ENCODE assay signal across 10 cellular contexts in the genomic region with DNA sequence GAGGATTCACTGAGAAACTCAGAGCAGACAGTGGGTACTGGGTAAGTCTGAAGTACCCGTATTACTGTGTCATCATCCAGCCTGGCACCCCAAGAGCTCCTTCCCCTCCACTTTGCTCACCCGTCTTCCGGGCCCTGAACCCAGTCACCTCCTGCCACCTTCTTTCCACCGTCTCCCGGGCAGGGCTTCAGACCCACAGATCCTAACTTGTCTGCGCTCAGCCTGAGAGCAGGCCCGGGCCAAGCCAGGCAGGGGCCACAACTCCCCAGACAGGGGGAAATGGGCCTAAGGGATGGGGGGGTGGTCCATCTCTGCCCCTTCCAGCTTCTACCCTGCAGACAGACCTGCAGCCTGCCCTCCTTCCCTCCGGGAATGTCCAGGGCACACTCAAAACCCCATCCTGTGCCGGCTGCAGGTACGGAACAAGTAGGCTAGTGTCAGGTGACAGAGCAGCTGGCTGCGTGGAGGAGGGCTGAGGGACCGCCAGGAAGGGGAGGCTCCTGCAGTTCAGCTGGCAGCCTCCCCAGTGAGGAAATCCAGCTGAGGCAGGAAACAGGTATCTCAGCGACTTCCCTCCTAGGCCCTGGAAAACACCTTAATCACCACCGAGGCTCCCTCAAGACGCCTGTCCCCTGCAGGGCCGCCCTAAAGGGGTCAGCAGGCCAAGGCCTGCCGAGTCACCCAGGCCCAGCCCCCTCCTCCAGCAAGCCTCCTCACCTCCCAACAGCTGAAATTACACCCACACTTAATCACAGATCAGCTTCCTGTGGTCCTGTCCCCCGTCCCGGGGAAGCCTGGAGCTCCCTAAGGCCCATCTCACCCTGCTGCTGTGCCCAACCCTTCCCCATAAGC. TPM values are rescaled to one million over a fixed set of nuclear protein-coding genes. Genes with fewer than 3 reads are reported as not detected.
A peak's percentile ranks its signal among the peaks of the same experiment; 100 is the strongest.
DNase-seq lines count a peak whose midpoint lies in the region; ATAC-seq and TF ChIP-seq lines count a peak whose summit lies in the region.
"Had no signal": no experiment of that assay in that cellular context is flagged by ENCODE, and none has a peak within 500 bp of the region (broad histone marks: within the 10 kb centered on the region; RNA-seq: fewer than 3 reads in every experiment).

No MANE protein-coding gene starts in this region.

- no TSS peak for BruUV-seq in MCF 10A (replicated peaks; lab: Mats Ljungman, UMichigan)

- no peak for TF ChIP-seq POLR2A in lower leg skin (IDR thresholded peaks at IDR 0.05)
- peak in 1 of 2 donors; percentile 33 for TF ChIP-seq POLR2A in uterus (IDR thresholded peaks at IDR 0.05)

- no peaks in the 10 kb centered on the region for H3K36me3 Mint-ChIP-seq in activated naive CD8-positive, alpha-beta T cell
- no peaks in the 10 kb centered on the region for H3K36me3 Mint-ChIP-seq in activated naive CD8-positive, alpha-beta T cell treated with anti-CD3 and anti-CD28 coated beads, Interleukin-2, amount 50 U/mL, for 24 hours (ENCODE audit: low read depth)
- H3K36me3 Mint-ChIP-seq in MCF 10A (ENCODE audit: insufficient read depth, unreplicated experiment): peaks cover 7% of the 10 kb centered on the region

- intact Hi-C loops in MCF 10A (cut with micrococcal nuclease): no loop called here
- intact Hi-C loops in lower leg skin (cut with DNase I; ENCODE audit: low total_unique reads): no loop called here
- intact Hi-C loops in uterus (cut with DNase I; ENCODE audit: low total_unique reads): no loop called here

- no peaks in the 10 kb centered on the region for H3K36me3 ChIP-seq in uterus

- no peaks in the 10 kb centered on the region for H3K9me3 Mint-ChIP-seq in activated naive CD8-positive, alpha-beta T cell (ENCODE audit: low read depth)
- H3K9me3 Mint-ChIP-seq in activated naive CD8-positive, alpha-beta T cell treated with anti-CD3 and anti-CD28 coated beads, Interleukin-2, amount 50 U/mL, for 24 hours: no peaks in the 10 kb centered on the region
- no peaks in the 10 kb centered on the region for H3K9me3 Mint-ChIP-seq in MCF 10A (ENCODE audit: unreplicated experiment)

- POLR2A ChIA-PET in MCF 10A (lab: Yijun Ruan, JAX): interaction anchor here (0.7 to 12.7 kb wide), 7 partner anchors 9 to 151 kb away, joined by 3 to 219 read pairs (median 5); a partner anchor contains a TSS

- WGBS in lower leg skin, 2 donors: 30 to 36% methylated on average over 19 of the region's 19 CpGs

- H3K4me1 Mint-ChIP-seq in activated naive CD8-positive, alpha-beta T cell (ENCODE audit: low read depth): peaks cover 22% of the 10 kb centered on the region
- H3K4me1 Mint-ChIP-seq in activated naive CD8-positive, alpha-beta T cell treated with anti-CD3 and anti-CD28 coated beads, Interleukin-2, amount 50 U/mL, for 24 hours: peaks cover 22% of the 10 kb centered on the region
- H3K4me1 Mint-ChIP-seq in MCF 10A (ENCODE audit: insufficient read depth, unreplicated experiment): peaks cover 61% of the 10 kb centered on the region

- peak overlapping the region; percentile 6 for H3K4me3 Mint-ChIP-seq in activated naive CD8-positive, alpha-beta T cell
- no peak overlapping the region for H3K4me3 Mint-ChIP-seq in activated naive CD8-positive, alpha-beta T cell treated with anti-CD3 and anti-CD28 coated beads, Interleukin-2, amount 50 U/mL, for 24 hours
- H3K4me3 Mint-ChIP-seq in MCF 10A (ENCODE audit: unreplicated experiment): peak overlapping the region; percentile 54

- ATAC-seq in activated naive CD8-positive, alpha-beta T cell treated with anti-CD3 and anti-CD28 coated beads, Interleukin-2, amount 50 U/mL, for 24 hours: no peak
- no peak for ATAC-seq in HG02884 (IDR thresholded peaks at IDR 0.05; ENCODE audit: unreplicated experiment)

- peaks cover 11 to 35% of the 10 kb centered on the region in 2 donors for H3K4me1 ChIP-seq in uterus

- CTCF ChIA-PET in MCF 10A (lab: Yijun Ruan, JAX): interaction anchor here (0.6 to 1.1 kb wide), 3 partner anchors 16 to 24 kb away, joined by 3 to 6 read pairs (median 3); no protein-coding TSS in a partner anchor

- TF ChIP-seq CTCF in MCF 10A (IDR thresholded peaks at IDR 0.05; ENCODE audit: unreplicated experiment) (no peak), lower leg skin (IDR thresholded peaks at IDR 0.05) (no peak), uterus (IDR thresholded peaks at IDR 0.05) (no peak)

- no peaks in the 10 kb centered on the region for H3K27me3 Mint-ChIP-seq in activated naive CD8-positive, alpha-beta T cell
- H3K27me3 Mint-ChIP-seq in activated naive CD8-positive, alpha-beta T cell treated with anti-CD3 and anti-CD28 coated beads, Interleukin-2, amount 50 U/mL, for 24 hours: peaks cover 15% of the 10 kb centered on the region
- no peaks in the 10 kb centered on the region for H3K27me3 Mint-ChIP-seq in MCF 10A (ENCODE audit: insufficient read depth, unreplicated experiment)

- H3K9me3 ChIP-seq in uterus: no peaks in the 10 kb centered on the region

- no peaks in the 10 kb centered on the region for H3K27me3 ChIP-seq in uterus

- no peak overlapping the region for H3K27ac Mint-ChIP-seq in activated naive CD8-positive, alpha-beta T cell
- no peak overlapping the region for H3K27ac Mint-ChIP-seq in activated naive CD8-positive, alpha-beta T cell treated with anti-CD3 and anti-CD28 coated beads, Interleukin-2, amount 50 U/mL, for 24 hours
- H3K27ac Mint-ChIP-seq in MCF 10A (ENCODE audit: low read depth, unreplicated experiment): peak overlapping the region; percentile 90

- DNase-seq in activated naive CD8-positive, alpha-beta T cell treated with anti-CD3 and anti-CD28 coated beads, Interleukin-2, amount 50 U/mL, for 24 hours: no peak
- DNase-seq in MCF 10A (ENCODE audit: unreplicated experiment) (peak; percentile 63), lower leg skin (ENCODE audit: low spot score in 2 of 2) (peak; percentile 79 to 94), uterus (peak; percentile 75 to 87), AG08395 (ENCODE audit: low spot score) (no peak), T-helper 1 cell (no peak)
- DNase-seq: anterior cingulate cortex had no signal

- H3K4me3 ChIP-seq in lower leg skin (ENCODE audit: low read depth, poor library complexity, severe bottlenecking): no peak overlapping the region
- H3K4me3 ChIP-seq in uterus: peak overlapping the region; percentile 53 to 85

- H3K27ac ChIP-seq in uterus: peak overlapping the region; percentile 93
- H3K27ac ChIP-seq: KMS-11 had no signal

RNA-seq across cellular contexts. Expression of a gene that starts 3.5 kb away (rescaled TPM):
- total RNA-seq in MCF 10A (2022) (51.2 and 58.9 TPM in 2 replicates), lower leg skin (100 to 1,000 TPM in 2 of 4 donors, 10 to 100 TPM in 2; 67.9 to 171 (median 99.6) TPM), uterus (100 to 1,000 TPM in 3 of 4 donors, 10 to 100 TPM in 1; 96.8 to 677 (median 290) TPM)

RNA-seq across cellular contexts. Expression of a gene that starts 43.2 kb away (rescaled TPM):
- total RNA-seq in MCF 10A (2022): not detected in 2 replicates
- total RNA-seq in lower leg skin: not detected
- total RNA-seq in uterus: under 1 TPM in 1 of 4 donors, not detected in 3; 0.35 TPM

Comparison
In these comparisons a context has a peak if more than half of its experiments do, and no peak if none do; other contexts are left out.
1. DNase-seq: peak in MCF 10A (single experiment), lower leg skin (2 of 2) and uterus (2 of 2); none in activated naive CD8-positive, alpha-beta T cell treated with anti-CD3 and anti-CD28 coated beads, Interleukin-2, amount 50 U/mL, for 24 hours (single experiment), AG08395 (single experiment) and T-helper 1 cell (0 of 5).